ENCODE assay signal across 8 cellular contexts in the genomic region with DNA sequence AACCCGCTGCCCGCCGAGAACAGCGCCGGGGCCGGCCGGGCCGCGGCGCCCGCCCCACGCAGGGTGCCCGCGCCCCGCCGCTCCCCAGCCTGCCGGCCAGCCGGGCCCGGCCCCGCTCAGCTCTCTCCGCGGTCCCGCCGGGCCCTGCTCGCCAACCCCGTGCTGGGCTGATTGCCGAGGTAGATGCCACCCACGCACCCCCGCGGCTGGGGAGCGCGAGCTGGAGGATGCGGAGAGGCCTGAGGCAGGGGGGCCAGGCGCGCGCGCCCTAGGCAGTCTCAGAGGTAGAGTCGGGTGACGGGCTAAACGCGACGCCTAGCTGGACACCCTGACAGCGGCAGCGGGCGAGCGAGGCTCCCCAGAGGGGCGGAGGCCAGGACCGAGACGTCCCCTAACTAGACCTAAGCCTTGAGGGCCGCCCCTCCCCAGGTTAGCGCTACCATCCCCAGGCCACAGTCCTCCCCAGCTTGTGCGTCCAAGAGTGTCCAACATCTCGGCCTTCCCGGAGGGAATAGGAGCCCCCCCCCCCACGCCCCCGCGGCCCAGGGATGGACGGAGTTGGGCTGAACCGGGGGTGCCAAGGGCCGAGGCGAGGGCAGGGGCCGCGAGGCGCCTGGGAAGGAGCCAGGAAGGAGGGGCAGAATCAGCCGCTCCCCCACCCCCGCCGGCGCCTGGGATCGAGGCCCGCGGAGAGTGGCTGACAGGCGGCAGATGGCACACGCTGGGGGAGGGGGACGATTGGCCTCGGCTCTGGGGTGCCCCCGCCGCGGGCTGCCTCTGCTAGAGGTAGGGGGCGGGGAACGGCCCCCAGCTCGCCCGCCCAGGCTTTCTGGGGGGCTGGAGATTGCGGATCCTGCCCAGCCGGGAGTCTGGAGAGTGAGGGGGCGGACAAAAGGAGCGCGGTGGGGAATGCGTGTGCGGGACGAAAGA.
A peak's percentile ranks its signal among the peaks of the same experiment; 100 is the strongest.
DNase-seq lines count a peak whose midpoint lies in the region; ATAC-seq and TF ChIP-seq lines count a peak whose summit lies in the region.

No MANE protein-coding gene starts in this region.

- no peaks in the 10 kb centered on the region for H3K79me2 ChIP-seq in KMS-11 (ENCODE audit: insufficient read depth, low read depth)

- H3K27me3 ChIP-seq in KMS-11 (ENCODE audit: insufficient read depth, low read depth) = peaks cover 15% of the 10 kb centered on the region; the same call in 1 of the 2 replicates

- H3K27ac ChIP-seq in KMS-11 = no peak overlapping the region

- DNase-seq in AG09309 (ENCODE audit: low read depth) (no peak), astrocyte of the hippocampus (ENCODE audit: low read depth, low spot score) (peak; percentile 71), iris pigment epithelial cell (ENCODE audit: low read depth) (peak; percentile 43)
- peak; percentile 71 for DNase-seq in stimulated activated CD4-positive, alpha-beta T cell treated with anti-CD3 and anti-CD28 coated beads, Interleukin-15, amount 100 ng/mL, for 24 hours

- H3K4me1 ChIP-seq in KMS-11 (ENCODE audit: low read depth, poor library complexity, severe bottlenecking) = peaks cover 4% of the 10 kb centered on the region

- TF ChIP-seq CTCF in AG09309 (IDR thresholded peaks at IDR 0.05; ENCODE audit: control insufficient read depth, insufficient read depth, low read depth, low read length, missing control alignments) = no peak
- no peak for TF ChIP-seq CTCF in KMS-11 (conservative IDR thresholded peaks at IDR 0.05; ENCODE audit: low read depth, low read length)

- no peak overlapping the region for H3K4me2 ChIP-seq in KMS-11

- H3K4me3 ChIP-seq in AG09309 (ENCODE audit: control insufficient read depth, low read depth, low read length) = peak overlapping the region; percentile 30
- no peak overlapping the region for H3K4me3 ChIP-seq in KMS-11 (IDR thresholded peaks at IDR 0.05; ENCODE audit: insufficient read depth, low read depth, low read length)

- no peak for ATAC-seq in HG03139 (IDR thresholded peaks at IDR 0.05; ENCODE audit: unreplicated experiment)
- ATAC-seq in HG02763 (IDR thresholded peaks at IDR 0.05; ENCODE audit: unreplicated experiment) = no peak
- no peak for ATAC-seq in HG02678 (IDR thresholded peaks at IDR 0.05; ENCODE audit: unreplicated experiment)

- H3K36me3 ChIP-seq in KMS-11 (ENCODE audit: insufficient read depth) = no peaks in the 10 kb centered on the region

- H4K20me1 ChIP-seq in KMS-11 (ENCODE audit: insufficient read depth) = no peaks in the 10 kb centered on the region

- H2AFZ ChIP-seq in KMS-11 (ENCODE audit: low read depth) = peak overlapping the region; percentile 79; the same call in 1 of the 2 replicates

- H3K9ac ChIP-seq in KMS-11 = no peak overlapping the region
